Comparison of ENCODE assay signal across 12 cellular contexts in the genomic region with DNA sequence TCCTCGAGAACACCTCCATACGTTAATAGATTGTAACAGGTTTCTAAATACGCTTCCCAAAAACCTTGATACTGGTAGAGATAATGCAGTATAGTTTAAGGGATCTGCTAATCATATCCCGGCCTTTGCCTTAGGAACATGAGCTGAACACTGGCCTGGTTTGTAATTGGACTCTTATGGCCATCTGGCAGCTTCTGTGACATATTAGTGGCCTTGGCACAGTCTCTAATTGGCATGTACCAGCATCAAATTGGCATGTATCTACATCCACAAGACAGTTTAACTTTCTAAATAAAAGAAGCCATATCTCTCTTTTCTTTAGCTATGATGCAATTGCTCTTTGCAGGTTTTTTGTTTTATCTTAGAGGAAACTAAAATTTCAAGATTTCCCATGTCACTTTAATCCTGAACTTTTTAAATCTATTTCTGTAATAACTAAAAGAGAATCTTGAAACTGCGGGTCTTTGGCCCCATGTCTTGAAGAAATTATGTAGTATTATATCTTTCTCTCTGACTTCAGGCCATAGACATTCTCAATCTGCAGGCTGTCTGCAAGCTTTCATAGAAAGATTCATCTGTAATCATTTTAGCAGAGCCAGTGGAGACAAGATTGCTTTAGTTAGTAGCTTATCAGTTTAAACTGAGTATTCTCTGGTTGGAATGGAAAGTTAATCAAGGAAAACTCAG. TPM values are rescaled to one million over a fixed set of nuclear protein-coding genes. Genes with fewer than 3 reads are reported as not detected.
A peak's percentile ranks its signal among the peaks of the same experiment; 100 is the strongest.
DNase-seq lines count a peak whose midpoint lies in the region; ATAC-seq, FAIRE-seq and TF ChIP-seq lines count a peak whose summit lies in the region.
"Had no signal": no experiment of that assay in that cellular context is flagged by ENCODE, and none has a peak within 500 bp of the region (broad histone marks: within the 10 kb centered on the region; RNA-seq: fewer than 3 reads in every experiment).

No MANE protein-coding gene starts in this region.

- H3K9me3 Mint-ChIP-seq in glutamatergic neuron (ENCODE audit: unreplicated experiment): peaks cover 3% of the 10 kb centered on the region

- H3K79me2 ChIP-seq in HepG2 (ENCODE audit: insufficient read depth, low read length): no peaks in the 10 kb centered on the region

- H3K4me3 ChIP-seq in right lobe of liver (no peak overlapping the region), HepG2 (replicated peaks in 1 of 3; ENCODE audit: insufficient read depth in 1 of 3, low read depth in 2 of 3, low read length in 3 of 3) (no peak overlapping the region), ascending aorta (no peak overlapping the region)

- H3K9ac ChIP-seq in HepG2 (ENCODE audit: insufficient read depth, low read depth, low read length): no peak overlapping the region

- CTCF ChIA-PET in HepG2 (lab: Yijun Ruan, JAX; ENCODE audit: low intra/inter-chr PET ratio, low total read pairs): no interaction called here

- H3K9me3 ChIP-seq in right lobe of liver (peaks cover 0 to 9% (median 0%) of the 10 kb centered on the region in 4 donors), HepG2 (ENCODE audit: low read length) (peaks cover 12% of the 10 kb centered on the region), ascending aorta (peaks cover 7 to 10% of the 10 kb centered on the region in 2 donors)

- no peak overlapping the region for H2AFZ ChIP-seq in HepG2 (ENCODE audit: low read length)

- no TSS peak for BruUV-seq in HepG2 (replicated peaks; lab: Mats Ljungman, UMichigan)

- no peaks in the 10 kb centered on the region for H3K27me3 ChIP-seq in right lobe of liver
- H3K27me3 ChIP-seq in HepG2 (ENCODE audit: control insufficient read depth in 1 of 2, insufficient read depth in 2 of 2, low read length in 2 of 2): no peaks in the 10 kb centered on the region
- H3K27me3 ChIP-seq in ascending aorta: no peaks in the 10 kb centered on the region

- peaks cover 12% of the 10 kb centered on the region for H3K36me3 Mint-ChIP-seq in glutamatergic neuron (ENCODE audit: unreplicated experiment)

- POLR2A ChIA-PET in HepG2 (lab: Yijun Ruan, JAX): no interaction called here

- peak in 1 of 3 donors; percentile 58 for DNase-seq in right lobe of liver
- DNase-seq in HepG2 (ENCODE audit: low spot score): no peak
- DNase-seq in ascending aorta (ENCODE audit: low spot score in 2 of 2): no peak
- DNase-seq in left lobe of liver (ENCODE audit: low spot score): peak; percentile 60
- DNase-seq in SHP77 (lab: John Stamatoyannopoulos, UW): no peak
- DNase-seq in ACHN: no peak
- DNase-seq in glutamatergic neuron: no peak
- DNase-seq: activated CD4-positive, CD25-positive, alpha-beta regulatory T cell treated with anti-CD3 and anti-CD28 coated beads, Interleukin-2, amount 50 U/mL, for 72 hours; activated effector memory CD4-positive, alpha-beta T cell treated with anti-CD3 and anti-CD28 coated beads, Interleukin-2, amount 50 U/mL, for 16 hours; naive thymus-derived CD8-positive, alpha-beta T cell; stimulated activated naive CD4-positive, alpha-beta T cell treated with Interleukin-2 at 50 U/mL for 16 hours had no signal

- intact Hi-C loops in right lobe of liver (cut with DNase I) (no loop called here), HepG2 (cut with micrococcal nuclease; ENCODE audit: unreplicated experiment) (no loop called here), ascending aorta (cut with DNase I) (loop anchor here (2.0 to 5.0 kb wide), 2 partner anchors 90 to 207 kb away; no protein-coding TSS in a partner anchor)

- no peaks in the 10 kb centered on the region for H3K4me1 Mint-ChIP-seq in glutamatergic neuron (ENCODE audit: low read depth, unreplicated experiment)

- TF ChIP-seq EP300 in HepG2 (IDR thresholded peaks at IDR 0.05; ENCODE audit: low read depth in 2 of 2, low read length in 2 of 2) (no peak), HepG2 (CRISPR knock-in tag; IDR thresholded peaks at IDR 0.05; ENCODE audit: borderline replicate concordance) (no peak)

- WGBS in right lobe of liver (ENCODE audit: insufficient coverage, low coverage, low lambda C conversion rate, missing lambda C conversion rate): 60% methylated on average over 4 of the region's 5 CpGs
- WGBS in HepG2 (ENCODE audit: low lambda C conversion rate): 93% methylated on average over 5 of the region's 5 CpGs

- no peak for TF ChIP-seq RAD21 in HepG2 (CRISPR knock-in tag; IDR thresholded peaks at IDR 0.05)

- peaks cover 2% of the 10 kb centered on the region for H3K27me3 Mint-ChIP-seq in glutamatergic neuron (ENCODE audit: unreplicated experiment)
- H3K27me3 Mint-ChIP-seq: naive thymus-derived CD8-positive, alpha-beta T cell had no signal

- FAIRE-seq in HepG2 (lab: Jason Lieb, UNC): no peak

- no peak overlapping the region for H3K4me3 Mint-ChIP-seq in glutamatergic neuron (ENCODE audit: unreplicated experiment)
- H3K4me3 Mint-ChIP-seq: naive thymus-derived CD8-positive, alpha-beta T cell had no signal

- no peaks in the 10 kb centered on the region for H4K20me1 ChIP-seq in HepG2 (ENCODE audit: insufficient read depth, low read length)

- ATAC-seq in right lobe of liver (peak; percentile 54 to 78 (median 66)), HepG2 (no peak), left lobe of liver (peak; percentile 95), GM19397 (IDR thresholded peaks at IDR 0.05; ENCODE audit: unreplicated experiment) (no peak)
- ATAC-seq: naive thymus-derived CD8-positive, alpha-beta T cell had no signal

- no peak overlapping the region for H3K27ac ChIP-seq in right lobe of liver
- no peak overlapping the region for H3K27ac ChIP-seq in HepG2 (ENCODE audit: extremely low read length, insufficient read depth, low read length)
- H3K27ac ChIP-seq in ascending aorta: peak overlapping the region; percentile 91 to 92

- TF ChIP-seq POLR2A in right lobe of liver (IDR thresholded peaks at IDR 0.05): no peak
- TF ChIP-seq POLR2A in HepG2 (IDR thresholded peaks at IDR 0.05; ENCODE audit: insufficient read depth in 1 of 2, low read depth in 2 of 2, low read length in 2 of 2): no peak

- H3K4me1 ChIP-seq in right lobe of liver: peaks cover 0 to 6% (median 1%) of the 10 kb centered on the region in 4 donors
- no peaks in the 10 kb centered on the region for H3K4me1 ChIP-seq in HepG2 (ENCODE audit: insufficient read depth, low read length)
- peaks cover 4 to 53% of the 10 kb centered on the region in 2 donors for H3K4me1 ChIP-seq in ascending aorta

- in situ Hi-C loops in HepG2 (cut with HindIII; ENCODE audit: extremely low pct_ligation_motif_present, low pct_unique_long_range_greater_than_20kb): no loop called here
- in situ Hi-C loops in ACHN (cut with HindIII; ENCODE audit: low pct_ligation_motif_present, low pct_unique_long_range_greater_than_20kb, low sequenced_read_pairs): no loop called here

- no peak overlapping the region for H3K27ac Mint-ChIP-seq in glutamatergic neuron (ENCODE audit: unreplicated experiment)
- H3K27ac Mint-ChIP-seq: naive thymus-derived CD8-positive, alpha-beta T cell had no signal

- TF ChIP-seq CTCF in right lobe of liver (IDR thresholded peaks at IDR 0.05) (no peak), HepG2 (CRISPR knock-in tag; IDR thresholded peaks at IDR 0.05) (no peak), ascending aorta (IDR thresholded peaks at IDR 0.05) (no peak), glutamatergic neuron (IDR thresholded peaks at IDR 0.05; ENCODE audit: partially characterized antibody, unreplicated experiment) (no peak)

- H3K4me2 ChIP-seq in HepG2 (ENCODE audit: low read depth, low read length): no peak overlapping the region

- H3K36me3 ChIP-seq in right lobe of liver: no peaks in the 10 kb centered on the region
- no peaks in the 10 kb centered on the region; a peak in 3 of 5 replicates for H3K36me3 ChIP-seq in HepG2 (replicated peaks in 1 of 2; ENCODE audit: control insufficient read depth in 1 of 2, insufficient read depth in 2 of 2, low read length in 2 of 2)
- no peaks in the 10 kb centered on the region for H3K36me3 ChIP-seq in ascending aorta

TF ChIP-seq in HepG2, 621 proteins besides CTCF, POLR2A, EP300 and RAD21:
- TF ChIP-seq KLF9 (CRISPR knock-in tag; IDR thresholded peaks at IDR 0.05; ENCODE audit: low read depth): no peak

RNA-seq across cellular contexts. Expression of gene FILIP1L, which starts 44.7 kb away (rescaled TPM):
- total RNA-seq in right lobe of liver (10 to 100 TPM in 1 of 6 experiments, 1 to 10 TPM in 4, under 1 TPM in 1; 0.97 to 10.8 (median 3.6) TPM), HepG2 (2016; rRNA removed; fragmentation: Illumina TruSeq; extraction: Trizol) (8.1 and 10.2 TPM in 2 replicates), ascending aorta (106 TPM), left lobe of liver (0.93 TPM), glutamatergic neuron (ENCODE audit: unreplicated experiment) (4.3 TPM)
- 1.0 and 1.1 TPM in 2 replicates for total RNA-seq in HepG2 (2016; cell fraction: cytosol; rRNA removed; fragmentation: Illumina TruSeq; extraction: Trizol; ENCODE audit: low read depth)
- total RNA-seq in HepG2 (2016; cell fraction: insoluble cytoplasmic fraction; rRNA removed; fragmentation: Illumina TruSeq; extraction: Trizol): 7.7 and 10.2 TPM in 2 replicates
- total RNA-seq in HepG2 (2016; cell fraction: membrane; rRNA removed; fragmentation: Illumina TruSeq; extraction: Trizol): 2.4 and 3.3 TPM in 2 replicates
- 5.5 and 5.9 TPM in 2 replicates for total RNA-seq in HepG2 (2016; cell fraction: nucleus; rRNA removed; fragmentation: Illumina TruSeq; extraction: Trizol)
- 166 and 187 TPM in 2 replicates for polyA plus RNA-seq in HepG2 (2011; rRNA removed)
- polyA plus RNA-seq in HepG2 (2011; cell fraction: cytosol; rRNA removed): 125 and 126 TPM in 2 replicates
- polyA plus RNA-seq in HepG2 (2011; cell fraction: nucleus; rRNA removed): 122 and 131 TPM in 2 replicates
- 68.2 and 110 TPM in 2 replicates for polyA plus RNA-seq in HepG2 (2012)
- polyA plus RNA-seq in HepG2 (2016; cell fraction: cytosol; fragmentation: Illumina TruSeq; extraction: Trizol; ENCODE audit: low read depth): 0.85 and 0.89 TPM in 2 replicates
- 13.3 and 13.4 TPM in 2 replicates for polyA plus RNA-seq in HepG2 (2016; cell fraction: insoluble cytoplasmic fraction; fragmentation: Illumina TruSeq; extraction: Trizol; ENCODE audit: low read depth)
- 1.5 and 2.1 TPM in 2 replicates for polyA plus RNA-seq in HepG2 (2016; cell fraction: membrane; fragmentation: Illumina TruSeq; extraction: Trizol; ENCODE audit: low read depth)
- polyA plus RNA-seq in HepG2 (2016; cell fraction: nucleus; fragmentation: Illumina TruSeq; extraction: Trizol; ENCODE audit: insufficient read depth, low read depth): 8.6 and 9.7 TPM in 2 replicates
- polyA minus RNA-seq in HepG2 (2011; rRNA and poly(A)+ RNA removed; ENCODE audit: low replicate concordance): 0.05 and 92.6 TPM in 2 replicates
- 131 and 135 TPM in 2 replicates for polyA minus RNA-seq in HepG2 (2011; cell fraction: cytosol; rRNA and poly(A)+ RNA removed)
- polyA minus RNA-seq in HepG2 (2011; cell fraction: nucleus; rRNA and poly(A)+ RNA removed): 134 and 197 TPM in 2 replicates

Comparison
In these comparisons a context has a peak if more than half of its experiments do, and no peak if none do; other contexts are left out.
1. ATAC-seq: peak in right lobe of liver (4 of 4) and left lobe of liver (single experiment); none in HepG2 (single experiment) and GM19397 (single experiment).
2. H3K27ac ChIP-seq: peak in ascending aorta (2 of 2); none in right lobe of liver (0 of 3) and HepG2 (single experiment).